Comparison of ENCODE assay signal across 1 cellular context in the genomic region with DNA sequence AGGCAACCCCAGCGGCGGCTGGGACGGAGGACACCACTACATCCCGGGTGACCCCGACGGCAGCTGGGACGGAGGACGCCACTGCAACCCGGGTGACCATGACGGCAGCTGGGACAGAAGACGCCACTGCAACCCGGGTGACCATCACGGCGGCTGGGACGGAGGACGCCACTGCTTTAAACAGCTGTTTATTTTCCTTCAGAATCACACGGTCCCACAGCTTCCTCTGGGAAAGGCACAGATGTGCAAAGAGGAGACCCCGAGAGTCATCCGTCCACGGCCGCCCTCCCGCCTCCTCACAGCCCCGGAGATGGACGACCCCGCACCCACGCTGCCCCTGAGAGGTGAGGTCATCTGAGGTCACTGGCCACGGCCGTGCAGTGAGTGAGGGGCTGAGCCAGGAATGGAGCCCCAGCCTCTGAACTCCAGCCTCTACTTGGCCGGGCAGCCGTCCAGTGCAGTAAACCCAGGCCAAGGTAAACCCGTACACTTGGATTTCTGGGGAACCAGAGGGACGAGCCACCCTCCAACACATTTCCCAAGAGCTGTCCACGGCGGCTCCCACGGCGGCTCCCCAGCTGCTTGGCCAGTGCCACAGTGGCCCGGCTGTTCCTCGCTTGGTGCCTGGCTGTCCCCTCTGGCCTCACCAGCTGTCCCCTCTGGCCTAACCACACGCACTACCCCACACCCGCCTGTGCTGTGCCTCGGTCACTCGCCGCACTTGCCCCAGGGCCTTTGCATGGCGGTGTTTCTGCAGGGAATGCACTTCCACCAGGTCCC.
TF ChIP-seq lines count a peak whose summit lies in the region.

No MANE protein-coding gene starts in this region.

TF ChIP-seq in K562, 482 proteins besides CTCF, POLR2A, EP300 and RAD21:
- TF ChIP-seq, protein P1, sequence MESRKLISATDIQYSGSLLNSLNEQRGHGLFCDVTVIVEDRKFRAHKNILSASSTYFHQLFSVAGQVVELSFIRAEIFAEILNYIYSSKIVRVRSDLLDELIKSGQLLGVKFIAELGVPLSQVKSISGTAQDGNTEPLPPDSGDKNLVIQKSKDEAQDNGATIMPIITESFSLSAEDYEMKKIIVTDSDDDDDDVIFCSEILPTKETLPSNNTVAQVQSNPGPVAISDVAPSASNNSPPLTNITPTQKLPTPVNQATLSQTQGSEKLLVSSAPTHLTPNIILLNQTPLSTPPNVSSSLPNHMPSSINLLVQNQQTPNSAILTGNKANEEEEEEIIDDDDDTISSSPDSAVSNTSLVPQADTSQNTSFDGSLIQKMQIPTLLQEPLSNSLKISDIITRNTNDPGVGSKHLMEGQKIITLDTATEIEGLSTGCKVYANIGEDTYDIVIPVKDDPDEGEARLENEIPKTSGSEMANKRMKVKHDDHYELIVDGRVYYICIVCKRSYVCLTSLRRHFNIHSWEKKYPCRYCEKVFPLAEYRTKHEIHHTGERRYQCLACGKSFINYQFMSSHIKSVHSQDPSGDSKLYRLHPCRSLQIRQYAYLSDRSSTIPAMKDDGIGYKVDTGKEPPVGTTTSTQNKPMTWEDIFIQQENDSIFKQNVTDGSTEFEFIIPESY (CRISPR knock-in tag; IDR thresholded peaks at IDR 0.05): peak; percentile 82
- no peak for TF ChIP-seq SMAD4 (CRISPR knock-in tag; conservative IDR thresholded peaks at IDR 0.05)
- TF ChIP-seq, protein P2, sequence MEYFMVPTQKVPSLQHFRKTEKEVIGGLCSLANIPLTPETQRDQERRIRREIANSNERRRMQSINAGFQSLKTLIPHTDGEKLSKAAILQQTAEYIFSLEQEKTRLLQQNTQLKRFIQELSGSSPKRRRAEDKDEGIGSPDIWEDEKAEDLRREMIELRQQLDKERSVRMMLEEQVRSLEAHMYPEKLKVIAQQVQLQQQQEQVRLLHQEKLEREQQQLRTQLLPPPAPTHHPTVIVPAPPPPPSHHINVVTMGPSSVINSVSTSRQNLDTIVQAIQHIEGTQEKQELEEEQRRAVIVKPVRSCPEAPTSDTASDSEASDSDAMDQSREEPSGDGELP (CRISPR knock-in tag; IDR thresholded peaks at IDR 0.05; ENCODE audit: borderline replicate concordance): peak; percentile 18; the same call in 1 of the 2 replicates
- peak; percentile 10 for TF ChIP-seq RBM22 (IDR thresholded peaks at IDR 0.05; ENCODE audit: low read depth, low read length, poor library complexity, severe bottlenecking)
- TF ChIP-seq POLR2G (IDR thresholded peaks at IDR 0.05; ENCODE audit: low read depth, low read length): peak; percentile 69
- no peak for TF ChIP-seq MCM5 (IDR thresholded peaks at IDR 0.05; ENCODE audit: low read depth)
